ENCODE assay signal across 8 cellular contexts in genomic region chr12:12788675-12789368, GRCh38. TPM values are rescaled to one million over a fixed set of nuclear protein-coding genes. Genes with fewer than 3 reads are reported as not detected.
DNase-seq lines count a peak whose midpoint lies in the region; ATAC-seq and TF ChIP-seq lines count a peak whose summit lies in the region.

No MANE protein-coding gene starts in this region.

- no peaks in the 10 kb centered on the region for H4K20me1 ChIP-seq in IMR-90 (ENCODE audit: insufficient read depth, low read length)

- peak overlapping the region; percentile 32; the same call in 1 of the 2 replicates for H3K9ac ChIP-seq in IMR-90 (ENCODE audit: low read depth, low read length)

- no peak overlapping the region for H3K56ac ChIP-seq in IMR-90 (ENCODE audit: extremely low read depth, insufficient read depth, low read length)

- H2AK9ac ChIP-seq in IMR-90 (replicated peaks; ENCODE audit: low read depth, low read length, poor library complexity) = no peak overlapping the region

- H2AK5ac ChIP-seq in IMR-90 (ENCODE audit: low read depth, low read length) = peak overlapping the region; percentile 96

- H3K9me3 ChIP-seq in CD8-positive, alpha-beta memory T cell (ENCODE audit: low read length) = no peaks in the 10 kb centered on the region
- no peaks in the 10 kb centered on the region for H3K9me3 ChIP-seq in IMR-90 (ENCODE audit: control insufficient read depth, insufficient read depth, low read length)
- no peaks in the 10 kb centered on the region for H3K9me3 ChIP-seq in testis

- TF ChIP-seq CTCF in IMR-90 (conservative IDR thresholded peaks at IDR 0.05; ENCODE audit: low read depth, low read length) = peak; percentile 81
- TF ChIP-seq CTCF in nephron progenitor cell (IDR thresholded peaks at IDR 0.05) = peak; percentile 82
- TF ChIP-seq CTCF in testis (IDR thresholded peaks at IDR 0.05) = peak; percentile 60 to 75 (median 69)

- peak overlapping the region; percentile 78 for H2AFZ ChIP-seq in IMR-90 (replicated peaks; ENCODE audit: low read length, poor library complexity)

- H2BK5ac ChIP-seq in IMR-90 (ENCODE audit: low read depth, low read length, poor library complexity, severe bottlenecking) = peak overlapping the region; percentile 66

- H3K27me3 Mint-ChIP-seq in CD8-positive, alpha-beta memory T cell = no peaks in the 10 kb centered on the region
- no peaks in the 10 kb centered on the region for H3K27me3 Mint-ChIP-seq in activated T-cell treated with anti-CD3 and anti-CD28 coated beads, Interleukin-2, amount 50 U/mL, for 4 hours (ENCODE audit: low read depth)
- H3K27me3 Mint-ChIP-seq in nephron progenitor cell (ENCODE audit: low read depth, poor library complexity) = peaks cover 11% of the 10 kb centered on the region

- no peak overlapping the region for H3K4me3 ChIP-seq in CD8-positive, alpha-beta memory T cell (ENCODE audit: low read length)
- H3K4me3 ChIP-seq in IMR-90 (ENCODE audit: insufficient read depth, low read depth, low read length) = no peak overlapping the region
- no peak overlapping the region for H3K4me3 ChIP-seq in testis

- in situ Hi-C loops in IMR-90 (cut with MboI; ENCODE audit: low sequenced_read_pairs) = no loop called here

- H3K79me1 ChIP-seq in IMR-90 (ENCODE audit: low read depth in 1 of 2, low read length in 2 of 2) = peaks cover 8 to 37% of the 10 kb centered on the region in 2 experiments; a peak in 3 of 4 replicates

- ATAC-seq in GM19468 (IDR thresholded peaks at IDR 0.05; ENCODE audit: extremely low read depth, unreplicated experiment) (peak; percentile 33), IMR-90 (ENCODE audit: low read depth) (peak; percentile 50)
- ATAC-seq in activated T-cell treated with anti-CD3 and anti-CD28 coated beads, Interleukin-2, amount 50 U/mL, for 4 hours = peak; percentile 52 to 67

- no TSS peak for BruUV-seq in IMR-90 (replicated peaks; lab: Mats Ljungman, UMichigan)

- peaks cover 23% of the 10 kb centered on the region for H3K4me1 ChIP-seq in CD8-positive, alpha-beta memory T cell (ENCODE audit: insufficient read depth, low read length)
- H3K4me1 ChIP-seq in IMR-90 (ENCODE audit: control insufficient read depth, insufficient read depth, low read length) (peaks cover 19% of the 10 kb centered on the region), testis (peaks cover 37% of the 10 kb centered on the region)

- TF ChIP-seq POLR2A in IMR-90 (IDR thresholded peaks at IDR 0.05; ENCODE audit: low read depth, low read length) (no peak), testis (IDR thresholded peaks at IDR 0.05) (no peak)

- POLR2A ChIA-PET in CD8-positive, alpha-beta memory T cell (lab: Charles Lee) = interaction anchor here (1.0 kb wide), 1 partner anchor 24 kb away, joined by 4 read pairs; the partner anchor contains the start of gene DDX47
- POLR2A ChIA-PET in IMR-90 (lab: Charles Lee; ENCODE audit: unreplicated experiment) = no interaction called here

- peak; percentile 87 for TF ChIP-seq RAD21 in IMR-90 (IDR thresholded peaks at IDR 0.05; ENCODE audit: low read length)

- peak overlapping the region; percentile 96 for H4K91ac ChIP-seq in IMR-90 (ENCODE audit: insufficient read depth, low read depth, low read length)

- 45% methylated on average over 6 of the region's 9 CpGs; no CpG with 5 or more reads in 1 of the 2 experiments for WGBS in IMR-90 (ENCODE audit: extremely low coverage in 2 of 2, insufficient read length in 1 of 2), 2 experiments
- 7 to 11% methylated on average over 9 of the region's 9 CpGs for WGBS in testis, 2 donors

- no peaks in the 10 kb centered on the region for H3K36me3 ChIP-seq in CD8-positive, alpha-beta memory T cell (ENCODE audit: insufficient read depth, low read length)
- H3K36me3 ChIP-seq in IMR-90 (ENCODE audit: control insufficient read depth, insufficient read depth, low read length) (no peaks in the 10 kb centered on the region), testis (ENCODE audit: low read depth, missing control alignments) (no peaks in the 10 kb centered on the region)

- peak overlapping the region; percentile 98; the same call in 1 of the 2 replicates for H3K23ac ChIP-seq in IMR-90 (ENCODE audit: low read depth, low read length)

- H3K4me3 Mint-ChIP-seq in CD8-positive, alpha-beta memory T cell = peak overlapping the region; percentile 78 to 91 (median 87)
- peak overlapping the region; percentile 83 for H3K4me3 Mint-ChIP-seq in activated T-cell treated with anti-CD3 and anti-CD28 coated beads, Interleukin-2, amount 50 U/mL, for 4 hours
- peak overlapping the region; percentile 65 for H3K4me3 Mint-ChIP-seq in nephron progenitor cell

- H2BK120ac ChIP-seq in IMR-90 (ENCODE audit: low read depth, low read length) = peak overlapping the region; percentile 87

- peaks cover 6 to 27% (median 24%) of the 10 kb centered on the region in 3 donors for H3K4me1 Mint-ChIP-seq in CD8-positive, alpha-beta memory T cell
- peaks cover 26% of the 10 kb centered on the region for H3K4me1 Mint-ChIP-seq in activated T-cell treated with anti-CD3 and anti-CD28 coated beads, Interleukin-2, amount 50 U/mL, for 4 hours (ENCODE audit: low read depth)
- H3K4me1 Mint-ChIP-seq in nephron progenitor cell = peaks cover 72% of the 10 kb centered on the region

- peak overlapping the region; percentile 89 to 94 for H4K8ac ChIP-seq in IMR-90 (ENCODE audit: low read depth in 2 of 2, low read length in 2 of 2)

- no peaks in the 10 kb centered on the region for H3K27me3 ChIP-seq in CD8-positive, alpha-beta memory T cell (ENCODE audit: insufficient read depth, low read length, poor library complexity, severe bottlenecking)
- H3K27me3 ChIP-seq in IMR-90 (ENCODE audit: control insufficient read depth, insufficient read depth, low read length) (no peaks in the 10 kb centered on the region), testis (no peaks in the 10 kb centered on the region)

- H2BK15ac ChIP-seq in IMR-90 (ENCODE audit: low read depth, low read length) = peak overlapping the region; percentile 98; the same call in 1 of the 3 replicates

- peak overlapping the region; percentile 68 to 97 (median 94) for H3K27ac Mint-ChIP-seq in CD8-positive, alpha-beta memory T cell
- H3K27ac Mint-ChIP-seq in nephron progenitor cell = no peak overlapping the region

- no peak overlapping the region for H3K27ac ChIP-seq in CD8-positive, alpha-beta memory T cell (ENCODE audit: low read depth, low read length)
- H3K27ac ChIP-seq in IMR-90 (ENCODE audit: insufficient read depth, low read length) (no peak overlapping the region), testis (peak overlapping the region; percentile 89 to 91)

- H3K4me2 ChIP-seq in IMR-90 (ENCODE audit: low read depth, low read length) = no peak overlapping the region

- CTCF ChIA-PET in CD8-positive, alpha-beta memory T cell (lab: Charles Lee) = interaction anchor here (0.8 to 5.5 kb wide), 18 partner anchors 9 to 466 kb away, joined by 3 to 48 read pairs (median 4); partner anchors contain the start of gene DDX47
- CTCF ChIA-PET in IMR-90 (lab: Yijun Ruan, JAX) = interaction anchor here (0.6 to 2.1 kb wide), 7 partner anchors 9 to 198 kb away, joined by 3 to 6 read pairs (median 4); no protein-coding TSS in a partner anchor

- H4K5ac ChIP-seq in IMR-90 (ENCODE audit: low read depth, low read length) = peak overlapping the region; percentile 93; the same call in 1 of the 2 replicates

- peak overlapping the region; percentile 78; the same call in 1 of the 2 replicates for H3K14ac ChIP-seq in IMR-90 (replicated peaks; ENCODE audit: low read depth, low read length)

- no peaks in the 10 kb centered on the region for H3K9me3 Mint-ChIP-seq in CD8-positive, alpha-beta memory T cell
- H3K9me3 Mint-ChIP-seq in activated T-cell treated with anti-CD3 and anti-CD28 coated beads, Interleukin-2, amount 50 U/mL, for 4 hours = no peaks in the 10 kb centered on the region
- H3K9me3 Mint-ChIP-seq in nephron progenitor cell = no peaks in the 10 kb centered on the region

- peak overlapping the region; percentile 83 for H2BK20ac ChIP-seq in IMR-90 (ENCODE audit: low read depth, low read length)

- H3K18ac ChIP-seq in IMR-90 (ENCODE audit: low read depth, low read length) = peak overlapping the region; percentile 40; the same call in 1 of the 2 replicates

- dilution Hi-C loops in IMR-90 (cut with HindIII; ENCODE audit: low sequenced_read_pairs, unreplicated experiment) = no loop called here

- intact Hi-C loops in IMR-90 (cut with micrococcal nuclease) (loop anchor here (1.0 to 10.0 kb wide), 7 partner anchors 48 to 433 kb away; no protein-coding TSS in a partner anchor), testis (cut with DNase I; ENCODE audit: low total_unique reads) (no loop called here)

- peaks cover 8% of the 10 kb centered on the region; the same call in 1 of the 2 replicates for H3K9me1 ChIP-seq in IMR-90 (ENCODE audit: insufficient read depth, low read length)

- H3K36me3 Mint-ChIP-seq in CD8-positive, alpha-beta memory T cell = no peaks in the 10 kb centered on the region
- no peaks in the 10 kb centered on the region for H3K36me3 Mint-ChIP-seq in activated T-cell treated with anti-CD3 and anti-CD28 coated beads, Interleukin-2, amount 50 U/mL, for 4 hours (ENCODE audit: insufficient read depth)
- H3K36me3 Mint-ChIP-seq in nephron progenitor cell (ENCODE audit: low read depth) = no peaks in the 10 kb centered on the region

- H3K4ac ChIP-seq in IMR-90 (ENCODE audit: low read depth, low read length) = peak overlapping the region; percentile 97

- DNase-seq in CD8-positive, alpha-beta memory T cell = peak; percentile 27 to 68 (median 58)
- peak; percentile 82 for DNase-seq in IMR-90
- peak; percentile 88 for DNase-seq in OCI-M1 (lab: John Stamatoyannopoulos, UW)
- DNase-seq in activated T-cell treated with anti-CD3 and anti-CD28 coated beads, Interleukin-2, amount 50 U/mL, for 4 hours = peak; percentile 55
- peak; percentile 54 for DNase-seq in fibroblast of gingiva (ENCODE audit: low read depth)
- DNase-seq in nephron progenitor cell = peak; percentile 53
- peak; percentile 78 for DNase-seq in testis

RNA-seq across cellular contexts. Expression of gene APOLD1, which starts 3.4 kb away (rescaled TPM):
- 1 to 10 TPM; 2.7 TPM for total RNA-seq in CD8-positive, alpha-beta memory T cell
- 0.68 TPM for polyA plus RNA-seq in CD8-positive, alpha-beta memory T cell
- total RNA-seq in IMR-90 (2012; rRNA removed) (4.2 and 4.5 TPM in 2 replicates), testis (1 to 10 TPM; 9.2 to 9.7 TPM)
- polyA plus RNA-seq in IMR-90 (2012; rRNA removed) (2.3 and 2.4 TPM in 2 replicates), testis (ENCODE audit: insufficient read depth, low read depth, low replicate concordance) (8.2 TPM)
- polyA plus RNA-seq in IMR-90 (2012; cell fraction: cytosol; rRNA removed) = 1.0 and 1.5 TPM in 2 replicates
- polyA plus RNA-seq in IMR-90 (2012; cell fraction: nucleus; rRNA removed; ENCODE audit: low replicate concordance) = 4.5 and 10.6 TPM in 2 replicates
- 1 to 10 TPM; 1.2 to 1.6 (median 1.6) TPM for total RNA-seq in activated T-cell treated with anti-CD3 and anti-CD28 coated beads, Interleukin-2, amount 50 U/mL, for 4 hours

RNA-seq across cellular contexts. Expression of gene DDX47, which starts 24.3 kb away (rescaled TPM):
- 100 to 1,000 TPM; 105 to 106 TPM for total RNA-seq in CD8-positive, alpha-beta memory T cell
- polyA plus RNA-seq in CD8-positive, alpha-beta memory T cell = 64.5 TPM
- total RNA-seq in IMR-90 (2012; rRNA removed) (77.8 and 104 TPM in 2 replicates), testis (10 to 100 TPM; 82.4 to 85.4 TPM)
- polyA plus RNA-seq in IMR-90 (2012; rRNA removed) (71.5 and 89.5 TPM in 2 replicates), testis (ENCODE audit: insufficient read depth, low read depth, low replicate concordance) (52.4 TPM)
- polyA plus RNA-seq in IMR-90 (2012; cell fraction: cytosol; rRNA removed) = 14.9 and 35.0 TPM in 2 replicates
- polyA plus RNA-seq in IMR-90 (2012; cell fraction: nucleus; rRNA removed; ENCODE audit: low replicate concordance) = 29.6 and 177 TPM in 2 replicates
- total RNA-seq in activated T-cell treated with anti-CD3 and anti-CD28 coated beads, Interleukin-2, amount 50 U/mL, for 4 hours = 100 to 1,000 TPM; 128 to 141 (median 137) TPM

Comparison
In these comparisons a context has a peak if more than half of its experiments do, and no peak if none do; other contexts are left out.
1. H3K27ac ChIP-seq: peak in testis (2 of 2); none in CD8-positive, alpha-beta memory T cell (single experiment) and IMR-90 (single experiment).
2. Peak in every context shown above with its lines, with median percentiles within 50 percentile points of each other: DNase-seq, H3K4me3 Mint-ChIP-seq, ATAC-seq and CTCF ChIP-seq.